Comparison of ENCODE assay signal across 8 cellular contexts in genomic region chr19:3986260-3987041, GRCh38. TPM values are rescaled to one million over a fixed set of nuclear protein-coding genes. Genes with fewer than 3 reads are reported as not detected.
A peak's percentile ranks its signal among the peaks of the same experiment; 100 is the strongest.
DNase-seq lines count a peak whose midpoint lies in the region; ATAC-seq and TF ChIP-seq lines count a peak whose summit lies in the region.

No MANE protein-coding gene starts in this region.

- H3K4me3 Mint-ChIP-seq in CD4-positive, alpha-beta T cell: peak overlapping the region; percentile 97
- peak overlapping the region; percentile 98 for H3K4me3 Mint-ChIP-seq in activated CD8-positive, alpha-beta memory T cell treated with anti-CD3 and anti-CD28 coated beads, Interleukin-2, amount 10 ng/mL, durations not matched to agents 7 days and 5 days

- peaks cover 52% of the 10 kb centered on the region for H3K36me3 Mint-ChIP-seq in CD4-positive, alpha-beta T cell (ENCODE audit: low read depth)
- H3K36me3 Mint-ChIP-seq in activated CD8-positive, alpha-beta memory T cell treated with anti-CD3 and anti-CD28 coated beads, Interleukin-2, amount 10 ng/mL, durations not matched to agents 7 days and 5 days: peaks cover 35% of the 10 kb centered on the region

- POLR2A ChIA-PET in CD4-positive, alpha-beta T cell (lab: Charles Lee): interaction anchor here (0.9 to 4.9 kb wide), 13 partner anchors 10 to 383 kb away, joined by 3 to 72 read pairs (median 6); partner anchors contain the start of genes APBA3, DAPK3, MRPL54 and PIAS4

- DNase-seq in CD4-positive, alpha-beta T cell: peak in 9 of 10 experiments; percentile 35 to 61 (median 50)
- DNase-seq in HT-29 (ENCODE audit: low spot score) (peak; percentile 57), NCI-H69 (lab: John Stamatoyannopoulos, UW) (peak; percentile 94), erythroblast (lab: John Stamatoyannopoulos, UW) (peak; percentile 88 to 92), tibial artery (peak in 1 of 2 donors; percentile 56)
- peak; percentile 83 for DNase-seq in activated CD8-positive, alpha-beta memory T cell treated with anti-CD3 and anti-CD28 coated beads, Interleukin-2, amount 10 ng/mL, durations not matched to agents 7 days and 5 days

- peak; percentile 22 for ATAC-seq in CD4-positive, alpha-beta T cell (ENCODE audit: poor library complexity)
- peak; percentile 22 for ATAC-seq in activated CD8-positive, alpha-beta memory T cell treated with anti-CD3 and anti-CD28 coated beads, Interleukin-2, amount 10 ng/mL, durations not matched to agents 7 days and 5 days
- ATAC-seq in HG03025 (IDR thresholded peaks at IDR 0.05; ENCODE audit: low FRiP score, unreplicated experiment): no peak

- no peaks in the 10 kb centered on the region for H3K9me3 Mint-ChIP-seq in CD4-positive, alpha-beta T cell
- H3K9me3 Mint-ChIP-seq in activated CD8-positive, alpha-beta memory T cell treated with anti-CD3 and anti-CD28 coated beads, Interleukin-2, amount 10 ng/mL, durations not matched to agents 7 days and 5 days (ENCODE audit: low read depth): peaks cover 2% of the 10 kb centered on the region

- CTCF ChIA-PET in CD4-positive, alpha-beta T cell (lab: Charles Lee): interaction anchor here (1.5 to 2.2 kb wide), 3 partner anchors 15 to 154 kb away, joined by 8 to 13 read pairs (median 12); partner anchors contain the start of genes DAPK3 and PIAS4
- CTCF ChIA-PET in activated CD8-positive, alpha-beta memory T cell treated with anti-CD3 and anti-CD28 coated beads, Interleukin-2, amount 10 ng/mL, durations not matched to agents 7 days and 5 days (lab: Charles Lee): interaction anchor here (0.8 to 2.8 kb wide), 22 partner anchors 10 to 366 kb away, joined by 3 to 31 read pairs (median 6); partner anchors contain the start of genes ANKRD24, DAPK3, MRPL54 and PIAS4

- peak overlapping the region; percentile 91 for H3K27ac Mint-ChIP-seq in CD4-positive, alpha-beta T cell
- H3K27ac Mint-ChIP-seq in activated CD8-positive, alpha-beta memory T cell treated with anti-CD3 and anti-CD28 coated beads, Interleukin-2, amount 10 ng/mL, durations not matched to agents 7 days and 5 days: peak overlapping the region; percentile 97

- H3K9me3 ChIP-seq in CD4-positive, alpha-beta T cell (ENCODE audit: control insufficient read depth, low read length): no peaks in the 10 kb centered on the region
- H3K9me3 ChIP-seq in mucosa of rectum (ENCODE audit: control insufficient read depth in 2 of 2, low read length in 2 of 2): no peaks in the 10 kb centered on the region
- H3K9me3 ChIP-seq in tibial artery: no peaks in the 10 kb centered on the region

- H3K4me3 ChIP-seq in mucosa of rectum (ENCODE audit: low read length in 2 of 2) (peak overlapping the region; percentile 80 to 99), tibial artery (peak overlapping the region; percentile 75 to 89)

- peaks cover 55% of the 10 kb centered on the region for H3K4me1 Mint-ChIP-seq in CD4-positive, alpha-beta T cell (ENCODE audit: low read depth)
- H3K4me1 Mint-ChIP-seq in activated CD8-positive, alpha-beta memory T cell treated with anti-CD3 and anti-CD28 coated beads, Interleukin-2, amount 10 ng/mL, durations not matched to agents 7 days and 5 days: peaks cover 48% of the 10 kb centered on the region

- H3K36me3 ChIP-seq in mucosa of rectum (ENCODE audit: control insufficient read depth in 2 of 2, insufficient read depth in 2 of 2, low read length in 2 of 2) (peaks cover 28 to 29% of the 10 kb centered on the region in 2 donors), tibial artery (peaks cover 28 to 29% (median 28%) of the 10 kb centered on the region in 3 donors)

- no peaks in the 10 kb centered on the region for H3K27me3 ChIP-seq in CD4-positive, alpha-beta T cell (ENCODE audit: control insufficient read depth, insufficient read depth, low read length)
- H3K27me3 ChIP-seq in mucosa of rectum (ENCODE audit: control insufficient read depth in 2 of 2, insufficient read depth in 2 of 2, low read length in 2 of 2) (no peaks in the 10 kb centered on the region), tibial artery (no peaks in the 10 kb centered on the region)

- no peaks in the 10 kb centered on the region for H3K27me3 Mint-ChIP-seq in CD4-positive, alpha-beta T cell
- H3K27me3 Mint-ChIP-seq in activated CD8-positive, alpha-beta memory T cell treated with anti-CD3 and anti-CD28 coated beads, Interleukin-2, amount 10 ng/mL, durations not matched to agents 7 days and 5 days: no peaks in the 10 kb centered on the region

- H3K27ac ChIP-seq in CD4-positive, alpha-beta T cell (ENCODE audit: low read depth, low read length): peak overlapping the region; percentile 60
- peak overlapping the region; percentile 4 to 66 for H3K27ac ChIP-seq in mucosa of rectum (ENCODE audit: low read depth in 2 of 2, low read length in 2 of 2)
- peak overlapping the region; percentile 91 to 94 for H3K27ac ChIP-seq in tibial artery

- peak overlapping the region; percentile 58 to 97 for H3K9ac ChIP-seq in mucosa of rectum (ENCODE audit: low read depth in 1 of 2, low read length in 2 of 2)

- TF ChIP-seq CTCF in CD4-positive, alpha-beta T cell (IDR thresholded peaks at IDR 0.05): peak; percentile 70
- peak; percentile 56 to 63 for TF ChIP-seq CTCF in tibial artery (IDR thresholded peaks at IDR 0.05)

- no peak for TF ChIP-seq POLR2A in erythroblast (IDR thresholded peaks at IDR 0.05; ENCODE audit: low read length)

- intact Hi-C loops in CD4-positive, alpha-beta T cell (cut with DNase I, micrococcal nuclease): loop anchor here (1.0 to 10.0 kb wide), 9 partner anchors 80 to 416 kb away; partner anchors contain the start of genes APBA3 (in 2 of the 2), MRPL54 (in 2 of the 2), ANKRD24 (in 1 of the 2) and CHAF1A (in 1 of the 2)
- intact Hi-C loops in tibial artery (cut with DNase I; ENCODE audit: low total_unique reads): loop anchor here (5.0 to 10.0 kb wide), 3 partner anchors 71 to 198 kb away; partner anchors contain the start of genes ANKRD24, MAP2K2 and SIRT6

- H3K4me1 ChIP-seq in mucosa of rectum (ENCODE audit: control insufficient read depth in 2 of 2, insufficient read depth in 2 of 2, low read length in 2 of 2) (peaks cover 36% of the 10 kb centered on the region in 2 donors), tibial artery (peaks cover 0 to 57% (median 43%) of the 10 kb centered on the region in 4 donors)

RNA-seq across cellular contexts. Expression of gene EEF2, which starts 1.2 kb away (rescaled TPM):
- total RNA-seq in CD4-positive, alpha-beta T cell: 1,000 to 10,000 TPM; 2,756 to 2,866 TPM
- 2,153 and 2,165 TPM in 2 replicates for total RNA-seq in HT-29 (2014; rRNA removed; shearing (Covaris generic))
- 1,000 to 10,000 TPM; 1,382 to 1,952 TPM for total RNA-seq in activated CD8-positive, alpha-beta memory T cell treated with anti-CD3 and anti-CD28 coated beads, Interleukin-2, amount 10 ng/mL, durations not matched to agents 7 days and 5 days

RNA-seq across cellular contexts. Expression of gene DAPK3, which starts 15.6 kb away (rescaled TPM):
- total RNA-seq in CD4-positive, alpha-beta T cell: 10 to 100 TPM; 21.1 to 22.9 TPM
- 75.4 and 84.8 TPM in 2 replicates for total RNA-seq in HT-29 (2014; rRNA removed; shearing (Covaris generic))
- 10 to 100 TPM; 49.3 to 53.0 TPM for total RNA-seq in activated CD8-positive, alpha-beta memory T cell treated with anti-CD3 and anti-CD28 coated beads, Interleukin-2, amount 10 ng/mL, durations not matched to agents 7 days and 5 days

RNA-seq across cellular contexts. Expression of gene PIAS4, which starts 21.1 kb away (rescaled TPM):
- 10 to 100 TPM; 14.5 to 16.5 TPM for total RNA-seq in CD4-positive, alpha-beta T cell
- 40.6 and 40.8 TPM in 2 replicates for total RNA-seq in HT-29 (2014; rRNA removed; shearing (Covaris generic))
- 10 to 100 TPM; 34.0 to 39.4 TPM for total RNA-seq in activated CD8-positive, alpha-beta memory T cell treated with anti-CD3 and anti-CD28 coated beads, Interleukin-2, amount 10 ng/mL, durations not matched to agents 7 days and 5 days

RNA-seq across cellular contexts. Expression of gene NMRK2, which starts 53.6 kb away (rescaled TPM):
- total RNA-seq in CD4-positive, alpha-beta T cell: not detected
- not detected in 2 replicates for total RNA-seq in HT-29 (2014; rRNA removed; shearing (Covaris generic))
- not detected for total RNA-seq in activated CD8-positive, alpha-beta memory T cell treated with anti-CD3 and anti-CD28 coated beads, Interleukin-2, amount 10 ng/mL, durations not matched to agents 7 days and 5 days

Comparison
In these comparisons a context has a peak if more than half of its experiments do, and no peak if none do; other contexts are left out.
1. H3K27ac ChIP-seq: peak in every context shown above with its lines; median percentile 92 in tibial artery; 60 in CD4-positive, alpha-beta T cell; 35 in mucosa of rectum.